ENCODE assay signal across 8 cellular contexts in the genomic region with DNA sequence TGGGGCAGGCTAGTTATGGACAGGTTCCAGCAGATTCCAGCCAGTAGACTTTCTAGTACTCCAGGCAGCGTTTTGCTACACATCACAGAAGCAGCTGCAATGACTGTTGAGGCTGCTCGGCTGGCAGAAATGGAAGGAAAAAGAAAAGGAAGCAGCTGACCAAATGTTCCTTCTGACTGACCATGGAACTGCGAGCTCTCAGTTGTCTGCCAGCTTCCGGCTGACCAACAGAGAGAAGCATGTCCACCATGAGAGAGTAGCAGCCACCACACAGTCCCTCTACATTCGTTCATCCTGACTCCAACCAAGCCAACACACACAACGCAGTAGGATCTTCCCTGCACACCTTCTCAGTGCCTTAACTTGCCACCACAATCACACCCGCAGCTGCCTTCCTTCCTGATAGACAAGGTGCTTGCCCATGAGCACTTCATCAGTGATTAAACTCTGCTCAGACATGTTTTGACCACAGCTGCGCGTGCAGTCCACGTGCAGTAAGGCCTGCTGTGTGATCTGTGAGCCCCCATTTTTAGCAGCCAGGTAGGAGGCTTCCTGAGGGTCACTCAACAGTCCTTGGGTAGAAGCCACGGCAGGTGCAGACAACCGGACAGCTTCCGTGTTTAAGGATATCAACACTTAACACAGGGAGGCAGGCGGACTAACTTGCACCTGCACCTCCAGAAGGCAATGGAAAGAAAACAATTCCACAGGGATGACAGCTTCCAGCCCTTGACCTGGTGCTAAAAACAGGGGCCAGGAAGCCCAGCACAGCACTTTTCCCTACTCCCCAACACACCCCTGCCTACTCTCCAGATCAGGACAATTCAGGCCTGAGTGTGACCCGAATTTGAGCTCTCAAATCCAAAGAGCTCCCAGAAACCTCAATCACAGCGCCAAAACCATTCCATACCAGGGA. TPM values are rescaled to one million over a fixed set of nuclear protein-coding genes. Genes with fewer than 3 reads are reported as not detected.
DNase-seq lines count a peak whose midpoint lies in the region; ATAC-seq and TF ChIP-seq lines count a peak whose summit lies in the region.

No MANE protein-coding gene starts in this region.

- H2BK120ac ChIP-seq in trophoblast cell (ENCODE audit: insufficient read depth, low read length, poor library complexity), result peak overlapping the region; percentile 37

- peak overlapping the region; percentile 6 for H4K12ac ChIP-seq in trophoblast cell (ENCODE audit: low read depth, low read length)

- H2BK12ac ChIP-seq in trophoblast cell (ENCODE audit: low read length), result peak overlapping the region; percentile 21

- H3K4me3 ChIP-seq in BJ (ENCODE audit: low read depth, low read length), result peak overlapping the region; percentile 48
- H3K4me3 ChIP-seq in trophoblast cell (ENCODE audit: low read depth, low read length), result peak overlapping the region; percentile 79

- POLR2A ChIA-PET in BJ (lab: Charles Lee), result no interaction called here

- H3K9me3 ChIP-seq in trophoblast cell (ENCODE audit: insufficient read depth, low read depth, low read length), result no peaks in the 10 kb centered on the region

- peak overlapping the region; percentile 23 for H3K27ac ChIP-seq in trophoblast cell (ENCODE audit: low read depth, low read length)

- H3K23ac ChIP-seq in trophoblast cell (ENCODE audit: low read length), result no peak overlapping the region

- peak overlapping the region; percentile 57 for H3K9ac ChIP-seq in trophoblast cell (ENCODE audit: low read length)

- H2BK5ac ChIP-seq in trophoblast cell (ENCODE audit: low read depth, low read length, poor library complexity), result peak overlapping the region; percentile 18

- CTCF ChIA-PET in BJ (lab: Yijun Ruan, JAX), result interaction anchor here (0.6 to 1.7 kb wide), 4 partner anchors 12 to 213 kb away, joined by 3 to 4 read pairs (median 4); no protein-coding TSS in a partner anchor

- no peaks in the 10 kb centered on the region for H3K36me3 ChIP-seq in BJ (ENCODE audit: control insufficient read depth, insufficient read depth, low read length)
- H3K36me3 ChIP-seq in trophoblast cell (ENCODE audit: control insufficient read depth in 1 of 2, insufficient read depth in 2 of 2, low read length in 2 of 2), result peaks cover 0 to 1% of the 10 kb centered on the region in 2 experiments

- no peaks in the 10 kb centered on the region for H3K27me3 ChIP-seq in BJ (ENCODE audit: control insufficient read depth, insufficient read depth, low read length)
- H3K27me3 ChIP-seq in trophoblast cell (ENCODE audit: insufficient read depth, low read length), result no peaks in the 10 kb centered on the region

- no CpG with 5 or more reads among the region's 16 CpGs for WGBS in trophoblast cell (ENCODE audit: extremely low coverage, insufficient coverage, insufficient read length)

- peak overlapping the region; percentile 75 for H3K4me2 ChIP-seq in trophoblast cell (ENCODE audit: low read length)

- H2AFZ ChIP-seq in trophoblast cell (ENCODE audit: insufficient read depth, low read length, poor library complexity), result peak overlapping the region; percentile 42

- peaks cover 23% of the 10 kb centered on the region for H3K79me2 ChIP-seq in trophoblast cell (ENCODE audit: control insufficient read depth, insufficient read depth, low read length, poor library complexity)

- no peak for DNase-seq in BJ (ENCODE audit: low read depth)
- peak; percentile 24 for DNase-seq in NCI-H774 (lab: John Stamatoyannopoulos, UW)
- peak in 1 of 2 donors; percentile 7 for DNase-seq in activated naive CD4-positive, alpha-beta T cell treated with anti-CD3 and anti-CD28 coated beads, Interleukin-2, amount 50 U/mL, for 72 hours (ENCODE audit: low spot score in 2 of 2)
- DNase-seq in cardiac septum (ENCODE audit: low spot score), result peak; percentile 77
- DNase-seq in trophoblast cell, result peak; percentile 26 to 68
- no peak for DNase-seq in MV-4-11 (lab: John Stamatoyannopoulos, UW)

- H2AK5ac ChIP-seq in trophoblast cell (ENCODE audit: low read length), result peak overlapping the region; percentile 21

- no peaks in the 10 kb centered on the region for H3K9me3 Mint-ChIP-seq in activated naive CD4-positive, alpha-beta T cell treated with anti-CD3 and anti-CD28 coated beads, Interleukin-2, amount 50 U/mL, for 72 hours

- ATAC-seq in GM19395 (IDR thresholded peaks at IDR 0.05; ENCODE audit: unreplicated experiment), result peak; percentile 42
- ATAC-seq in activated naive CD4-positive, alpha-beta T cell treated with anti-CD3 and anti-CD28 coated beads, Interleukin-2, amount 50 U/mL, for 72 hours, result peak in 1 of 2 donors; percentile 23
- no peak for ATAC-seq in HG03175 (IDR thresholded peaks at IDR 0.05; ENCODE audit: unreplicated experiment)

- TF ChIP-seq CTCF in BJ (IDR thresholded peaks at IDR 0.05; ENCODE audit: insufficient read depth, low read depth, low read length), result no peak

- H4K8ac ChIP-seq in trophoblast cell (ENCODE audit: low read depth, low read length), result peak overlapping the region; percentile 67

- peaks cover 21% of the 10 kb centered on the region for H3K79me1 ChIP-seq in trophoblast cell (ENCODE audit: low read length)

- H3K27ac Mint-ChIP-seq in activated naive CD4-positive, alpha-beta T cell treated with anti-CD3 and anti-CD28 coated beads, Interleukin-2, amount 50 U/mL, for 72 hours, result peak overlapping the region; percentile 88 to 95

- H4K91ac ChIP-seq in trophoblast cell (ENCODE audit: low read depth, low read length), result peak overlapping the region; percentile 75

- peak overlapping the region; percentile 38 for H3K18ac ChIP-seq in trophoblast cell (ENCODE audit: low read length)

- peaks cover 13 to 25% of the 10 kb centered on the region in 2 donors for H3K36me3 Mint-ChIP-seq in activated naive CD4-positive, alpha-beta T cell treated with anti-CD3 and anti-CD28 coated beads, Interleukin-2, amount 50 U/mL, for 72 hours

- intact Hi-C loops in cardiac septum (cut with DNase I), result no loop called here

- peaks cover 20 to 30% of the 10 kb centered on the region in 2 experiments for H3K4me1 ChIP-seq in trophoblast cell (ENCODE audit: control insufficient read depth in 1 of 2, insufficient read depth in 2 of 2, low read length in 2 of 2)

- H3K14ac ChIP-seq in trophoblast cell (ENCODE audit: low read length), result peak overlapping the region; percentile 76

- peak overlapping the region; percentile 83 for H3K4ac ChIP-seq in trophoblast cell (ENCODE audit: low read depth, low read length)

RNA-seq across cellular contexts. Expression of a gene that starts 1.0 kb away (rescaled TPM):
- polyA plus RNA-seq in BJ (2011; rRNA removed), result 8.3 and 8.7 TPM in 2 replicates
- 13.2 and 15.7 TPM in 2 replicates for polyA minus RNA-seq in BJ (2011; rRNA and poly(A)+ RNA removed)
- total RNA-seq in activated naive CD4-positive, alpha-beta T cell treated with anti-CD3 and anti-CD28 coated beads, Interleukin-2, amount 50 U/mL, for 72 hours, result 10 to 100 TPM; 15.9 to 22.6 TPM
- total RNA-seq in cardiac septum, result 9.8 TPM
- 16.6 and 17.3 TPM in 2 replicates for polyA plus RNA-seq in trophoblast cell (2013)

RNA-seq across cellular contexts. Expression of a gene that starts 8.8 kb away (rescaled TPM):
- 12.2 and 14.6 TPM in 2 replicates for polyA plus RNA-seq in BJ (2011; rRNA removed)
- polyA minus RNA-seq in BJ (2011; rRNA and poly(A)+ RNA removed), result 4.7 TPM in 2 replicates
- total RNA-seq in activated naive CD4-positive, alpha-beta T cell treated with anti-CD3 and anti-CD28 coated beads, Interleukin-2, amount 50 U/mL, for 72 hours, result 10 to 100 TPM; 24.1 to 25.0 TPM
- total RNA-seq in cardiac septum, result 20.2 TPM
- polyA plus RNA-seq in trophoblast cell (2013), result 34.1 and 35.9 TPM in 2 replicates

Comparison
In these comparisons a context has a peak if more than half of its experiments do, and no peak if none do; other contexts are left out.
1. DNase-seq: peak in NCI-H774 (single experiment), cardiac septum (single experiment) and trophoblast cell (2 of 2); none in BJ (single experiment) and MV-4-11 (single experiment).